ENCODE assay signal across 8 cellular contexts in the genomic region with DNA sequence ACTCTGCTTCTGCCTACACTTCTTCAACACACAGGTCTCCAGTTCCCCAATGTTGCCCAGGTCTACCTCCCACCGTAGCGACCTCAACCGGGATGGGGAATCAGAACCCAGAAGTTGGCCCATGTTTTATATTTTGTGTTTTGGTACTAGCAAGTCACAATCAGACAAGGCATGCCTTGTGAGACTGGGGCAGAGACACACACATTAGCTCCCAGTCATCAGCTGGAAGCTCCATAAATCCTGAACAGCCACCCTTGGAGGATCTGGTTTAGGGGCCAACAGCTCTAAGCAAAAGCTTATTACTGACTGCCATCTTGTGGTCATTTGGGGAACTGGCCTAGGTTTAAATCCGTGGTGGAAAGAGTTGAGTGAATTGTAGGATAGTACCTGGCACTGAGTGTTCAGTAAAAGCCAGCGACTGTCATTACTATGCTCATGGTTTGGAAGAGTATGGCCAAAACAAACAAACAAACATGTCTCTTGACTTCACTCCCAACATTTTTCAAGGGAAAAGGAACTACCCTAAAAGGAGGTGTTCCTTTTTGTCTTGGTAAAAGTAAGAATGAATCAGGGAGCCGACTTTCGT. TPM values are rescaled to one million over a fixed set of nuclear protein-coding genes. Genes with fewer than 3 reads are reported as not detected.
DNase-seq lines count a peak whose midpoint lies in the region; ATAC-seq and TF ChIP-seq lines count a peak whose summit lies in the region.

No MANE protein-coding gene starts in this region.

- intact Hi-C loops in transverse colon (cut with DNase I; ENCODE audit: low total_unique reads): loop anchor here (10.0 kb wide), 1 partner anchor 326 kb away; a partner anchor contains a TSS

- TF ChIP-seq EP300 in transverse colon (IDR thresholded peaks at IDR 0.05; ENCODE audit: low read depth): no peak

- H3K9me3 ChIP-seq in SJCRH30 (replicated peaks) (no peaks in the 10 kb centered on the region), transverse colon (no peaks in the 10 kb centered on the region)

- no peak for TF ChIP-seq POLR2A in transverse colon (IDR thresholded peaks at IDR 0.05)

- WGBS in transverse colon (ENCODE audit: low coverage in 1 of 2), 2 donors: 44 to 63% methylated on average over 4 to 7 of the region's 7 CpGs

- no peaks in the 10 kb centered on the region for H3K27me3 ChIP-seq in SJCRH30
- no peaks in the 10 kb centered on the region for H3K27me3 ChIP-seq in transverse colon

- ATAC-seq in omental fat pad (ENCODE audit: low FRiP score) (peak; percentile 73), GM19467 (IDR thresholded peaks at IDR 0.05; ENCODE audit: unreplicated experiment) (no peak)

- no peak overlapping the region for H3K27ac ChIP-seq in SJCRH30
- H3K27ac ChIP-seq in transverse colon: peak overlapping the region in 1 of 4 donors; percentile 13

- DNase-seq in GM03348 (ENCODE audit: low spot score): peak; percentile 85
- peak; percentile 78 for DNase-seq in MV-4-11 (lab: John Stamatoyannopoulos, UW)
- peak; percentile 76 to 91 for DNase-seq in SJCRH30
- DNase-seq in activated effector memory CD4-positive, alpha-beta T cell treated with Interleukin-2 at 50 U/mL for 16 hours: peak; percentile 43
- peak; percentile 88 for DNase-seq in fibroblast of villous mesenchyme (ENCODE audit: low read depth)
- DNase-seq in omental fat pad (ENCODE audit: low spot score): peak; percentile 78
- peak; percentile 84 for DNase-seq in transverse colon

- peak; percentile 95 for TF ChIP-seq CTCF in fibroblast of villous mesenchyme (IDR thresholded peaks at IDR 0.05; ENCODE audit: insufficient read depth, low read depth, low read length)
- TF ChIP-seq CTCF in omental fat pad (IDR thresholded peaks at IDR 0.05): peak in 2 of 3 donors; percentile 47 to 91
- TF ChIP-seq CTCF in transverse colon (IDR thresholded peaks at IDR 0.05): peak; percentile 92 to 98 (median 96)

- H3K36me3 ChIP-seq in SJCRH30: no peaks in the 10 kb centered on the region
- no peaks in the 10 kb centered on the region for H3K36me3 ChIP-seq in transverse colon

- H3K4me3 ChIP-seq in SJCRH30: no peak overlapping the region
- H3K4me3 ChIP-seq in fibroblast of villous mesenchyme (ENCODE audit: low read depth, low read length): no peak overlapping the region
- no peak overlapping the region for H3K4me3 ChIP-seq in transverse colon

- in situ Hi-C loops in transverse colon (cut with MboI; ENCODE audit: low pct_ligation_motif_present in 1 of 4, low pct_unique_long_range_greater_than_20kb in 1 of 4, low sequenced_read_pairs in 3 of 4): loop anchor here (10.0 to 25.0 kb wide), 3 partner anchors 323 to 448 kb away; a partner anchor contains a TSS

- H3K4me1 ChIP-seq in SJCRH30 (no peaks in the 10 kb centered on the region), transverse colon (peaks cover 0 to 10% (median 0%) of the 10 kb centered on the region in 4 donors)

RNA-seq across cellular contexts. Expression of a gene that starts 40.5 kb away (rescaled TPM):
- total RNA-seq in SJCRH30 (2014; rRNA removed; shearing (Covaris generic)): 15.2 and 16.4 TPM in 2 replicates
- total RNA-seq in fibroblast of villous mesenchyme (22.9 and 28.0 TPM in 2 replicates), omental fat pad (100 to 1,000 TPM in 2 of 4 donors, 10 to 100 TPM in 2; 37.5 to 291 (median 130) TPM), transverse colon (100 to 1,000 TPM in 1 of 4 donors, 10 to 100 TPM in 2, 1 to 10 TPM in 1; 6.8 to 102 (median 24.0) TPM)

RNA-seq across cellular contexts. Expression of a gene that starts 47.2 kb away (rescaled TPM):
- 11.0 and 11.2 TPM in 2 replicates for total RNA-seq in SJCRH30 (2014; rRNA removed; shearing (Covaris generic))
- 7.1 and 10.8 TPM in 2 replicates for total RNA-seq in fibroblast of villous mesenchyme
- 1 to 10 TPM; 8.0 to 9.5 (median 8.5) TPM for total RNA-seq in omental fat pad
- total RNA-seq in transverse colon: 10 to 100 TPM in 3 of 4 donors, 1 to 10 TPM in 1; 9.0 to 15.7 (median 12.6) TPM

RNA-seq across cellular contexts. Expression of a gene that starts 47.5 kb away (rescaled TPM):
- 0.73 TPM in 1 of 2 replicates, not detected in the other for total RNA-seq in SJCRH30 (2014; rRNA removed; shearing (Covaris generic))
- total RNA-seq in fibroblast of villous mesenchyme (2.9 and 3.5 TPM in 2 replicates), omental fat pad (1 to 10 TPM; 1.1 to 4.7 (median 2.7) TPM), transverse colon (1 to 10 TPM in 2 of 4 donors, under 1 TPM in 1, not detected in 1; 0.41 to 1.4 (median 1.1) TPM)
